ENCODE assay signal across 24 cellular contexts in genomic region chr13:31663880-31664585, GRCh38.
DNase-seq lines count a peak whose midpoint lies in the region; ATAC-seq lines count a peak whose summit lies in the region.
"Had no signal": no experiment of that assay in that cellular context is flagged by ENCODE, and none has a peak within 500 bp of the region (broad histone marks: within the 10 kb centered on the region; RNA-seq: fewer than 3 reads in every experiment).

No MANE protein-coding gene starts in this region.

- no peak for ATAC-seq in GM19351 (IDR thresholded peaks at IDR 0.05; ENCODE audit: unreplicated experiment)

- no peaks in the 10 kb centered on the region for H3K4me1 Mint-ChIP-seq in immature natural killer cell
- H3K4me1 Mint-ChIP-seq: CD8-positive, alpha-beta memory T cell had no signal

- peaks cover 0 to 10% (median 3%) of the 10 kb centered on the region in 6 donors for H3K9me3 Mint-ChIP-seq in immature natural killer cell

- H3K36me3 ChIP-seq in ES-I3 (ENCODE audit: insufficient read depth, low read length) (no peaks in the 10 kb centered on the region; the same call in 1 of the 2 replicates), HUES64 (ENCODE audit: insufficient read depth, low read length) (no peaks in the 10 kb centered on the region)

- no peaks in the 10 kb centered on the region for H3K27me3 ChIP-seq in HUES64 (ENCODE audit: insufficient read depth, low read length)

- H3K4me1 ChIP-seq in ES-I3 (ENCODE audit: insufficient read depth, low read length) (peaks cover 11% of the 10 kb centered on the region; the same call in 1 of the 2 replicates), HUES64 (ENCODE audit: insufficient read depth, low read length) (peaks cover 33% of the 10 kb centered on the region)

- DNase-seq in iPS DF 19.7 (ENCODE audit: low read depth, low spot score) (peak; percentile 75), iPS-NIHi7 (ENCODE audit: extremely low spot score) (peak; percentile 38), GDM1 (lab: John Stamatoyannopoulos, UW) (no peak), immature natural killer cell (no peak)
- DNase-seq: 8988T; C1 segment of cervical spinal cord; Calu3; CD8-positive, alpha-beta memory T cell; DMS153; GF-D8; HCEC 1CT; Kasumi-1; NCI-H1694; NCI-H2081 treated with DMSO at 0.1 percent for 48 hours; NCI-H2171 treated with DMSO at 0.1 percent for 48 hours; NCI-H446 treated with DMSO at 0.1 percent for 48 hours; NCI-H526 treated with DMSO at 0.1 percent for 48 hours; PC-9; RPMI8226; SHP77; SW 1271 had no signal

- no peak overlapping the region for H3K4me3 Mint-ChIP-seq in immature natural killer cell
- H3K4me3 Mint-ChIP-seq: CD8-positive, alpha-beta memory T cell had no signal

- H3K27ac ChIP-seq in HUES64 (ENCODE audit: low read depth, low read length), result peak overlapping the region; percentile 96
- H3K27ac ChIP-seq: PC-9 had no signal

- H3K9me3 ChIP-seq in ES-I3 (ENCODE audit: control insufficient read depth, insufficient read depth, low read length) (peaks cover 10% of the 10 kb centered on the region), HUES64 (ENCODE audit: insufficient read depth, low read depth, low read length) (peaks cover 19% of the 10 kb centered on the region)

- H3K36me3 Mint-ChIP-seq in immature natural killer cell, result no peaks in the 10 kb centered on the region

- peaks cover 0 to 9% (median 1%) of the 10 kb centered on the region in 3 donors for H3K27me3 Mint-ChIP-seq in immature natural killer cell (ENCODE audit: low read depth in 3 of 3)

- WGBS in HUES64, result 0% methylated on average over 1 of the region's 1 CpG

- H3K9ac ChIP-seq in ES-I3 (ENCODE audit: low read depth, low read length), result peak overlapping the region; percentile 17; the same call in 1 of the 2 replicates
- H3K9ac ChIP-seq in HUES64 (ENCODE audit: low read depth, low read length), result peak overlapping the region; percentile 55

- H3K27ac Mint-ChIP-seq in immature natural killer cell, result no peak overlapping the region

- peak overlapping the region; percentile 40 for H3K4me3 ChIP-seq in HUES64 (ENCODE audit: low read length)
- H3K4me3 ChIP-seq: PC-9 had no signal

Comparison
In these comparisons a context has a peak if more than half of its experiments do, and no peak if none do; other contexts are left out.
1. DNase-seq: peak in iPS DF 19.7 (single experiment) and iPS-NIHi7 (single experiment); none in GDM1 (single experiment) and immature natural killer cell (0 of 3).